8 cellular contexts compared by ENCODE assay signal in the genomic region with DNA sequence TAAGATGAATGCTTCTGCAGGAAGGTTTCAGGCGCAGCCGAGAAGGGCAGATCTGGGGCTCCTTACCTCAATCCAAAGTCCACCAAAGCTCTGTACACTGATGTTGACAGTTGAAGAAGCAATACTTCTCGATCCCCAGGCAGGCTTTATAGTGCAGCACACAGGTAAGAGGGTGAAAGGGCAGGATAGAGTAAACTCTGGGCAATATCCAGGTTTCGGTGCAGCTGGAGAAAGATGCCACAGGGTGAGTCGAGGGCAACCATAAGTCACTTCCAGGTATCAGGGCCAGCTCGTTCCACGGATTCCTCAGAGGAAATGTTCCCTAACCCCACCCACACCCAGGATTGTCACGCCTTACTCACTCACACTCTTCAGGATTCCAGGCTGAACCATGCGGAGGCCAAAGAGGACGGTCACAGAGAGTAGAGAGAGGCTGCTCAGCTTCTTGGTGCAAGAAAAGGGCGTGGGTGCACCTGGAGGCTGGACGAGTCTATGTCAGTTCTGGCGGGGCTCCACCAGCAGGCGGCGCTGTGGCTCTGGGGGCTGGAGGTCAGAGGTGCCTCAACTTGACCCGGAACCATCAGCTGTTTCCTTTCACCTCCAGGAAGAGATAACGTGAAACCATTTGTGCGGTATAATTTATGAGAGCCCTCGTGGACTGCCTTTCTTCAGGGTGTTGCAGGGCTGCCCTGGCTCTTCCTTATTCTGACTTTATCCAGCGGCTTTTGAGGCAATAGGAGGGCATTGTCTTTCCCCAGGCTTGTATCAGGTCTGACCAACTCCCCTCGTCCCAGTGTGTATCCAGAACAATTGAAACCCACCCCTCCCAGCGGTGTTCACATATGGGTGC. TPM values are rescaled to one million over a fixed set of nuclear protein-coding genes. Genes with fewer than 3 reads are reported as not detected.
A peak's percentile ranks its signal among the peaks of the same experiment; 100 is the strongest.
DNase-seq lines count a peak whose midpoint lies in the region; ATAC-seq and TF ChIP-seq lines count a peak whose summit lies in the region.
"Had no signal": no experiment of that assay in that cellular context is flagged by ENCODE, and none has a peak within 500 bp of the region (broad histone marks: within the 10 kb centered on the region; RNA-seq: fewer than 3 reads in every experiment).

No MANE protein-coding gene starts in this region.

- H3K4me3 ChIP-seq in fibroblast of pulmonary artery (replicated peaks; ENCODE audit: low read depth, low read length), result no peak overlapping the region
- H3K4me3 ChIP-seq in coronary artery, result no peak overlapping the region

- intact Hi-C loops in posterior vena cava (cut with DNase I), result no loop called here

- H3K27ac ChIP-seq in coronary artery, result no peak overlapping the region

- DNase-seq in NCI-H460 (ENCODE audit: extremely low read depth, low read depth), result peak; percentile 34
- DNase-seq in activated CD8-positive, alpha-beta memory T cell treated with anti-CD3 and anti-CD28 coated beads, Interleukin-2, amount 50 U/mL, for 24 hours (ENCODE audit: extremely low read depth), result peak; percentile 23
- DNase-seq in fibroblast of pulmonary artery (ENCODE audit: low read depth), result peak; percentile 8
- peak; percentile 87 for DNase-seq in posterior vena cava (ENCODE audit: low spot score)
- DNase-seq in coronary artery (ENCODE audit: low spot score), result no peak

- TF ChIP-seq CTCF in GM12874 (IDR thresholded peaks at IDR 0.05; ENCODE audit: insufficient read depth, low read depth, low read length), result peak; percentile 84
- TF ChIP-seq CTCF in fibroblast of pulmonary artery (IDR thresholded peaks at IDR 0.05; ENCODE audit: low read length, missing control alignments), result peak; percentile 64
- no peak for TF ChIP-seq CTCF in coronary artery (IDR thresholded peaks at IDR 0.05)

- ATAC-seq in HG02973 (IDR thresholded peaks at IDR 0.05; ENCODE audit: unreplicated experiment), result no peak

RNA-seq across cellular contexts. Expression of a gene that starts 14.4 kb away (rescaled TPM):
- not detected in 2 replicates for total RNA-seq in NCI-H460 (2014; rRNA removed; shearing (Covaris generic))
- not detected in 2 replicates for polyA plus RNA-seq in NCI-H460 (2014; cell fraction: nucleus; rRNA removed)
- total RNA-seq in posterior vena cava, result not detected
- total RNA-seq: urinary bladder had no signal
- polyA plus RNA-seq: urinary bladder had no signal

RNA-seq across cellular contexts. Expression of a gene that starts 23.7 kb away (rescaled TPM):
- total RNA-seq in NCI-H460 (2014; rRNA removed; shearing (Covaris generic)), result not detected in 2 replicates
- not detected in 2 replicates for polyA plus RNA-seq in NCI-H460 (2014; cell fraction: nucleus; rRNA removed)
- total RNA-seq in posterior vena cava, result not detected

RNA-seq across cellular contexts. Expression of a gene that starts 36.0 kb away (rescaled TPM):
- not detected in 2 replicates for total RNA-seq in NCI-H460 (2014; rRNA removed; shearing (Covaris generic))
- polyA plus RNA-seq in NCI-H460 (2014; cell fraction: nucleus; rRNA removed), result 0.58 TPM in 1 of 2 replicates, not detected in the other
- total RNA-seq in posterior vena cava, result not detected
- total RNA-seq: urinary bladder had no signal
- polyA plus RNA-seq: urinary bladder had no signal

RNA-seq across cellular contexts. Expression of a gene that starts 37.7 kb away (rescaled TPM):
- not detected in 2 replicates for total RNA-seq in NCI-H460 (2014; rRNA removed; shearing (Covaris generic))
- not detected in 2 replicates for polyA plus RNA-seq in NCI-H460 (2014; cell fraction: nucleus; rRNA removed)
- total RNA-seq in posterior vena cava, result not detected
